In genomic region chr7:150321788-150322113, GRCh38 we compare ENCODE assay signal across 1 cellular context.
TF ChIP-seq lines count a peak whose summit lies in the region.

No MANE protein-coding gene starts in this region.

TF ChIP-seq in WTC11, 78 proteins besides CTCF, POLR2A, EP300 and RAD21 (continued from another document):
- TF ChIP-seq, protein P1, sequence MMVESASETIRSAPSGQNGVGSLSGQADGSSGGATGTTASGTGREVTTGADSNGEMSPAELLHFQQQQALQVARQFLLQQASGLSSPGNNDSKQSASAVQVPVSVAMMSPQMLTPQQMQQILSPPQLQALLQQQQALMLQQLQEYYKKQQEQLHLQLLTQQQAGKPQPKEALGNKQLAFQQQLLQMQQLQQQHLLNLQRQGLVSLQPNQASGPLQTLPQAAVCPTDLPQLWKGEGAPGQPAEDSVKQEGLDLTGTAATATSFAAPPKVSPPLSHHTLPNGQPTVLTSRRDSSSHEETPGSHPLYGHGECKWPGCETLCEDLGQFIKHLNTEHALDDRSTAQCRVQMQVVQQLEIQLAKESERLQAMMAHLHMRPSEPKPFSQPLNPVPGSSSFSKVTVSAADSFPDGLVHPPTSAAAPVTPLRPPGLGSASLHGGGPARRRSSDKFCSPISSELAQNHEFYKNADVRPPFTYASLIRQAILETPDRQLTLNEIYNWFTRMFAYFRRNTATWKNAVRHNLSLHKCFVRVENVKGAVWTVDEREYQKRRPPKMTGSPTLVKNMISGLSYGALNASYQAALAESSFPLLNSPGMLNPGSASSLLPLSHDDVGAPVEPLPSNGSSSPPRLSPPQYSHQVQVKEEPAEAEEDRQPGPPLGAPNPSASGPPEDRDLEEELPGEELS (CRISPR knock-in tag; IDR thresholded peaks at IDR 0.05): no peak
- TF ChIP-seq ZNF512 (CRISPR knock-in tag; IDR thresholded peaks at IDR 0.05; ENCODE audit: borderline replicate concordance) (no peak), SP1 (CRISPR knock-in tag; conservative IDR thresholded peaks at IDR 0.05) (no peak), AFF4 (CRISPR knock-in tag; IDR thresholded peaks at IDR 0.05; ENCODE audit: borderline replicate concordance) (no peak), SMAD3 (CRISPR knock-in tag; IDR thresholded peaks at IDR 0.05; ENCODE audit: borderline replicate concordance) (no peak), TCF7 (CRISPR knock-in tag; IDR thresholded peaks at IDR 0.05; ENCODE audit: low read depth) (no peak), TEAD1 (CRISPR knock-in tag; IDR thresholded peaks at IDR 0.05) (no peak), E2F5 (CRISPR knock-in tag; IDR thresholded peaks at IDR 0.05) (no peak), ZNF121 (CRISPR knock-in tag; IDR thresholded peaks at IDR 0.05) (no peak), ZNF138 (CRISPR knock-in tag; conservative IDR thresholded peaks at IDR 0.05) (no peak)
- TF ChIP-seq, protein P2, sequence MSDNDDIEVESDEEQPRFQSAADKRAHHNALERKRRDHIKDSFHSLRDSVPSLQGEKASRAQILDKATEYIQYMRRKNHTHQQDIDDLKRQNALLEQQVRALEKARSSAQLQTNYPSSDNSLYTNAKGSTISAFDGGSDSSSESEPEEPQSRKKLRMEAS (CRISPR knock-in tag; IDR thresholded peaks at IDR 0.05): no peak
